12 cellular contexts compared by ENCODE assay signal in the genomic region with DNA sequence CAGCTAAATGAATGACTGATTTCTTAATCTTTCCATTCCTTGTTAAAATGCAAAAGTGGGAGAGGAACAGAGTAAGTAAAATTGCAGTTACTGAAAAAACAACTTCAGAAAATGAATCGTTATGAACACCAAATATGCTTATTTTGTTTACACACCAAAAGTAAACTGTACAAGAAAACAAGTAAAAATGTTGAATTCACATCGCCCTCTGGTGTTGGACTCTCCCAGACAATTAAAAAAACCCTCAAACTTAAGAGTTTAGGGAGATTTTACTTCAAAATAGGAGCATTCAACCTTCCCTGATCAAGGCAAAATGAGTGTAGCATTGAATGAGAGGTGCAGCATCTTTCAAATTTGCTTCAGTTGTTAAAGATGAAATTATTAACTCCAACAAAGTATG. TPM values are rescaled to one million over a fixed set of nuclear protein-coding genes. Genes with fewer than 3 reads are reported as not detected.
DNase-seq lines count a peak whose midpoint lies in the region; ATAC-seq and TF ChIP-seq lines count a peak whose summit lies in the region.
"Had no signal": no experiment of that assay in that cellular context is flagged by ENCODE, and none has a peak within 500 bp of the region (broad histone marks: within the 10 kb centered on the region; RNA-seq: fewer than 3 reads in every experiment).

No MANE protein-coding gene starts in this region.

- TF ChIP-seq CTCF in A673 (conservative IDR thresholded peaks at IDR 0.05; ENCODE audit: low read depth, low read length) (peak; percentile 41; the same call in 1 of the 2 replicates), fibroblast of villous mesenchyme (IDR thresholded peaks at IDR 0.05; ENCODE audit: insufficient read depth, low read depth, low read length) (peak; percentile 29), thyroid gland (IDR thresholded peaks at IDR 0.05) (peak in 3 of 6 experiments; percentile 21 to 23 (median 23))

- no peaks in the 10 kb centered on the region for H4K20me1 ChIP-seq in GM23248 (ENCODE audit: insufficient read depth)

- no peak overlapping the region for H3K4me2 ChIP-seq in GM23248 (ENCODE audit: unreplicated experiment)

- intact Hi-C loops in A673 (cut with micrococcal nuclease; ENCODE audit: unreplicated experiment) (loop anchor here (10.0 kb wide), 2 partner anchors 428 to 748 kb away; no protein-coding TSS in a partner anchor), thyroid gland (cut with DNase I) (no loop called here)

- CTCF ChIA-PET in A673 (lab: Charles Lee) = no interaction called here

- DNase-seq in A673 (ENCODE audit: low spot score) (no peak), GM23248 (peak; percentile 17), SK-MEL-5 (ENCODE audit: low read depth, low spot score) (peak; percentile 47), fibroblast of villous mesenchyme (ENCODE audit: low read depth) (peak; percentile 17), HuH-7 (ENCODE audit: low spot score) (no peak), thyroid gland (no peak), putamen (ENCODE audit: low spot score) (no peak)
- DNase-seq: stimulated activated CD8-positive, alpha-beta memory T cell treated with anti-CD3 and anti-CD28 coated beads, Interleukin-4, amount 100 ng/mL, for 48 hours had no signal

- no peak overlapping the region for H2AFZ ChIP-seq in GM23248

- no peak overlapping the region for H3K9ac ChIP-seq in GM23248

- BruUV-seq in A673 (replicated peaks; lab: Mats Ljungman, UMichigan) = no TSS peak

- no peak for TF ChIP-seq POLR2A in thyroid gland (IDR thresholded peaks at IDR 0.05)

- in situ Hi-C loops in GM23248 (cut with MboI) = no loop called here
- in situ Hi-C loops in SK-MEL-5 (cut with HindIII; ENCODE audit: low pct_unique_long_range_greater_than_20kb, low sequenced_read_pairs) = no loop called here

- POLR2A ChIA-PET in A673 (lab: Charles Lee; ENCODE audit: low non-redundant PET) = interaction anchor here (0.6 kb wide), 1 partner anchor 66 kb away, joined by 21 read pairs; no protein-coding TSS in a partner anchor

- H3K4me1 ChIP-seq in A673 (ENCODE audit: insufficient read depth, low read length, poor library complexity, severe bottlenecking) = no peaks in the 10 kb centered on the region
- H3K4me1 ChIP-seq in GM23248 (ENCODE audit: insufficient read depth) = no peaks in the 10 kb centered on the region
- H3K4me1 ChIP-seq in thyroid gland = no peaks in the 10 kb centered on the region

- H3K79me2 ChIP-seq in GM23248 (ENCODE audit: insufficient read depth) = no peaks in the 10 kb centered on the region

- ATAC-seq in HG03439 (IDR thresholded peaks at IDR 0.05; ENCODE audit: unreplicated experiment) = no peak
- ATAC-seq: left lobe of liver, sciatic nerve had no signal

- no peaks in the 10 kb centered on the region for H3F3A ChIP-seq in GM23248 (ENCODE audit: insufficient read depth)

- 3% methylated on average over 2 of the region's 2 CpGs for WGBS in GM23248 (ENCODE audit: low coverage in 1 of 2, low lambda C conversion rate in 2 of 2, missing lambda C conversion rate in 2 of 2), 2 experiments
- WGBS in thyroid gland, 2 donors = 49 to 59% methylated on average over 2 of the region's 2 CpGs

- H3K9me2 ChIP-seq in GM23248 (ENCODE audit: insufficient read depth) = no peaks in the 10 kb centered on the region

- H3K36me3 ChIP-seq in A673 (ENCODE audit: insufficient read depth, low read length, poor library complexity, severe bottlenecking) (no peaks in the 10 kb centered on the region), GM23248 (ENCODE audit: low read depth) (no peaks in the 10 kb centered on the region), thyroid gland (no peaks in the 10 kb centered on the region)

- H3K27ac ChIP-seq in A673 (ENCODE audit: low read depth, low read length, poor library complexity, severe bottlenecking) (no peak overlapping the region), GM23248 (no peak overlapping the region), thyroid gland (no peak overlapping the region)

- H3K4me3 ChIP-seq in A673 (ENCODE audit: low read depth, low read length, poor library complexity, severe bottlenecking) = no peak overlapping the region
- H3K4me3 ChIP-seq in GM23248 = no peak overlapping the region
- no peak overlapping the region for H3K4me3 ChIP-seq in fibroblast of villous mesenchyme (ENCODE audit: low read depth, low read length)
- H3K4me3 ChIP-seq in thyroid gland (replicated peaks in 1 of 3) = no peak overlapping the region

- H3K27me3 ChIP-seq in A673 (replicated peaks; ENCODE audit: insufficient read depth, low read depth, low read length, poor library complexity) = peaks cover 17% of the 10 kb centered on the region
- H3K27me3 ChIP-seq in GM23248 (replicated peaks; ENCODE audit: insufficient read depth) = peaks cover 10% of the 10 kb centered on the region; the same call in 1 of the 2 replicates
- no peaks in the 10 kb centered on the region for H3K27me3 ChIP-seq in thyroid gland

- no peaks in the 10 kb centered on the region for H3K9me3 ChIP-seq in A673 (ENCODE audit: low read depth, low read length, poor library complexity, severe bottlenecking)
- H3K9me3 ChIP-seq in GM23248 (ENCODE audit: low read depth) = no peaks in the 10 kb centered on the region
- H3K9me3 ChIP-seq in thyroid gland = no peaks in the 10 kb centered on the region

RNA-seq across cellular contexts. Expression of a gene that starts 19.4 kb away (rescaled TPM):
- total RNA-seq in A673 (2021) (not detected in 2 replicates), fibroblast of villous mesenchyme (under 0.01 TPM in 2 replicates), thyroid gland (10 to 100 TPM; 13.4 to 24.8 (median 18.9) TPM)
- total RNA-seq in GM23248 (2014; rRNA removed; shearing (Covaris generic)) = not detected in 2 replicates
- polyA plus RNA-seq in GM23248 (2016; fragmentation: Nextera tagmentation; extraction: Ambion mirVana) = not detected in 2 replicates
- total RNA-seq in SK-MEL-5 (2014; rRNA removed; shearing (Covaris generic)) = 0.90 and 1.0 TPM in 2 replicates
- 0.33 and 0.44 TPM in 2 replicates for polyA plus RNA-seq in SK-MEL-5 (2015; cell fraction: cytosol; rRNA removed)
- 0.43 and 0.70 TPM in 2 replicates for polyA plus RNA-seq in SK-MEL-5 (2015; cell fraction: nucleus; rRNA removed)
- total RNA-seq: G401 had no signal

Comparison
In these comparisons a context has a peak if more than half of its experiments do, and no peak if none do; other contexts are left out.
1. DNase-seq: peak in GM23248 (single experiment), SK-MEL-5 (single experiment) and fibroblast of villous mesenchyme (single experiment); none in A673 (single experiment), HuH-7 (single experiment), thyroid gland (0 of 2) and putamen (single experiment).